In genomic region chr10:78508955-78509354, GRCh38 we compare ENCODE assay signal across 20 cellular contexts.
"Had no signal": no experiment of that assay in that cellular context is flagged by ENCODE, and none has a peak within 500 bp of the region (broad histone marks: within the 10 kb centered on the region; RNA-seq: fewer than 3 reads in every experiment).

No MANE protein-coding gene starts in this region.

- H3K27ac ChIP-seq: body of pancreas, pancreas, suprapubic skin had no signal

- H3K27me3 ChIP-seq: body of pancreas, pancreas, suprapubic skin had no signal

- H3K9me3 Mint-ChIP-seq: activated CD4-positive, alpha-beta memory T cell treated with anti-CD3 and anti-CD28 coated beads for 36 hours; activated naive CD8-positive, alpha-beta T cell treated with anti-CD3 and anti-CD28 coated beads for 36 hours; activated T-helper 17 cell treated with anti-CD3 and anti-CD28 coated beads, Interleukin-2, amount 50 U/mL, for 72 hours; type B pancreatic cell had no signal

- DNase-seq: activated CD4-positive, alpha-beta memory T cell treated with anti-CD3 and anti-CD28 coated beads for 36 hours; activated CD4-positive, alpha-beta T cell treated with anti-CD3 and anti-CD28 coated beads for 36 hours; activated naive CD4-positive, alpha-beta T cell; activated naive CD8-positive, alpha-beta T cell treated with anti-CD3 and anti-CD28 coated beads for 36 hours; activated T-cell treated with anti-CD3 and anti-CD28 coated beads, Interleukin-2, amount 50 U/mL, for 1 hour; body of pancreas; foreskin fibroblast; kidney; pancreas; retina; SK-N-SH; stimulated activated CD4-positive, alpha-beta T cell treated with anti-CD3 and anti-CD28 coated beads, Interleukin-2, amount 100 ng/mL, for 24 hours; stimulated activated naive CD8-positive, alpha-beta T cell treated with anti-CD3 and anti-CD28 coated beads, Interleukin-15, Interleukin-2, amounts not matched to agents 100 U/mL and 50 U/mL, for 24 hours had no signal

- H3K27me3 Mint-ChIP-seq: activated naive CD8-positive, alpha-beta T cell treated with anti-CD3 and anti-CD28 coated beads for 36 hours; type B pancreatic cell had no signal

- H3K27ac Mint-ChIP-seq: activated CD4-positive, alpha-beta memory T cell treated with anti-CD3 and anti-CD28 coated beads for 36 hours; activated CD4-positive, alpha-beta T cell treated with anti-CD3 and anti-CD28 coated beads for 36 hours; activated naive CD8-positive, alpha-beta T cell treated with anti-CD3 and anti-CD28 coated beads for 36 hours; activated T-helper 17 cell treated with anti-CD3 and anti-CD28 coated beads, Interleukin-2, amount 50 U/mL, for 72 hours; mesothelial cell of epicardium; T-helper 2 cell treated with Interferon-gamma antibody and Interleukin-4, amounts not matched to agents 5 μg/mL and 100 μg/mL, for 36 hours; type B pancreatic cell had no signal

- ATAC-seq: activated CD4-positive, alpha-beta T cell treated with anti-CD3 and anti-CD28 coated beads for 36 hours; activated T-helper 17 cell treated with anti-CD3 and anti-CD28 coated beads, Interleukin-2, amount 50 U/mL, for 72 hours; body of pancreas; left lobe of liver; pancreas; stimulated activated naive CD8-positive, alpha-beta T cell treated with anti-CD3 and anti-CD28 coated beads, Interleukin-15, Interleukin-2, amounts not matched to agents 100 U/mL and 50 U/mL, for 24 hours had no signal

- H3K36me3 Mint-ChIP-seq: activated CD4-positive, alpha-beta memory T cell treated with anti-CD3 and anti-CD28 coated beads for 36 hours; activated naive CD8-positive, alpha-beta T cell treated with anti-CD3 and anti-CD28 coated beads for 36 hours; mesothelial cell of epicardium; type B pancreatic cell had no signal

- H3K4me1 ChIP-seq: pancreas had no signal

- H3K4me1 Mint-ChIP-seq: activated naive CD8-positive, alpha-beta T cell treated with anti-CD3 and anti-CD28 coated beads for 36 hours; activated T-helper 17 cell treated with anti-CD3 and anti-CD28 coated beads, Interleukin-2, amount 50 U/mL, for 72 hours had no signal

- H3K36me3 ChIP-seq: pancreas, suprapubic skin had no signal

- H3K9me3 ChIP-seq: body of pancreas, pancreas, suprapubic skin had no signal

- H3K4me3 Mint-ChIP-seq: activated CD4-positive, alpha-beta memory T cell treated with anti-CD3 and anti-CD28 coated beads for 36 hours; activated CD4-positive, alpha-beta T cell treated with anti-CD3 and anti-CD28 coated beads for 36 hours; activated naive CD8-positive, alpha-beta T cell treated with anti-CD3 and anti-CD28 coated beads for 36 hours; activated T-helper 17 cell treated with anti-CD3 and anti-CD28 coated beads, Interleukin-2, amount 50 U/mL, for 72 hours; mesothelial cell of epicardium; T-helper 2 cell treated with Interferon-gamma antibody and Interleukin-4, amounts not matched to agents 5 μg/mL and 100 μg/mL, for 36 hours; type B pancreatic cell had no signal

- H3K4me3 ChIP-seq: body of pancreas, lung, pancreas, suprapubic skin had no signal
